In genomic region chr6:41462980-41463930, GRCh38 we compare ENCODE assay signal across 9 cellular contexts.
DNase-seq lines count a peak whose midpoint lies in the region; ATAC-seq, FAIRE-seq and TF ChIP-seq lines count a peak whose summit lies in the region.
"Had no signal": no experiment of that assay in that cellular context is flagged by ENCODE, and none has a peak within 500 bp of the region (broad histone marks: within the 10 kb centered on the region; RNA-seq: fewer than 3 reads in every experiment).

No MANE protein-coding gene starts in this region.

- intact Hi-C loops in mammary epithelial cell (cut with micrococcal nuclease): loop anchor here (1.0 to 5.0 kb wide), 3 partner anchors 96 to 219 kb away; no protein-coding TSS in a partner anchor
- intact Hi-C loops in HepG2 (cut with micrococcal nuclease; ENCODE audit: unreplicated experiment): loop anchor here (1.0 to 2.0 kb wide), 4 partner anchors 61 to 129 kb away; partner anchors contain the start of gene FOXP4
- intact Hi-C loops in transverse colon (cut with DNase I; ENCODE audit: low total_unique reads): loop anchor here (5.0 to 10.0 kb wide), 2 partner anchors 129 to 222 kb away; no protein-coding TSS in a partner anchor

- H3K79me2 ChIP-seq in mammary epithelial cell (ENCODE audit: insufficient read depth, low read length): no peaks in the 10 kb centered on the region
- H3K79me2 ChIP-seq in HepG2 (ENCODE audit: insufficient read depth, low read length): no peaks in the 10 kb centered on the region

- H3K4me1 Mint-ChIP-seq in activated naive CD4-positive, alpha-beta T cell treated with anti-CD3 and anti-CD28 coated beads, Interleukin-2, amount 10 ng/mL, durations not matched to agents 7 days and 5 days: peaks cover 5% of the 10 kb centered on the region
- H3K4me1 Mint-ChIP-seq: central memory CD8-positive, alpha-beta T cell had no signal

- no peak overlapping the region for H3K27ac Mint-ChIP-seq in activated naive CD4-positive, alpha-beta T cell treated with anti-CD3 and anti-CD28 coated beads, Interleukin-2, amount 50 U/mL, for 72 hours
- H3K27ac Mint-ChIP-seq in activated naive CD4-positive, alpha-beta T cell treated with anti-CD3 and anti-CD28 coated beads, Interleukin-2, amount 10 ng/mL, durations not matched to agents 7 days and 5 days: no peak overlapping the region

- H3K27me3 ChIP-seq in mammary epithelial cell (ENCODE audit: insufficient read depth, low read length) (no peaks in the 10 kb centered on the region), HepG2 (ENCODE audit: control insufficient read depth in 1 of 2, insufficient read depth in 2 of 2, low read length in 2 of 2) (peaks cover 0 to 23% of the 10 kb centered on the region in 2 experiments), transverse colon (no peaks in the 10 kb centered on the region)

- in situ Hi-C loops in mammary epithelial cell (cut with MboI; ENCODE audit: low sequenced_read_pairs in 2 of 2) (loop anchor here in 1 of 2 donors (10.0 kb wide), 1 partner anchor 132 kb away; no protein-coding TSS in a partner anchor), HepG2 (cut with HindIII; ENCODE audit: extremely low pct_ligation_motif_present, low pct_unique_long_range_greater_than_20kb) (loop anchor here (5.0 kb wide), 2 partner anchors 129 to 219 kb away; no protein-coding TSS in a partner anchor), transverse colon (cut with MboI; ENCODE audit: low pct_ligation_motif_present in 1 of 4, low pct_unique_long_range_greater_than_20kb in 1 of 4, low sequenced_read_pairs in 3 of 4) (loop anchor here in 3 of 4 donors (10.0 to 25.0 kb wide), 2 partner anchors 132 to 224 kb away; no protein-coding TSS in a partner anchor), G401 (cut with HindIII; ENCODE audit: low sequenced_read_pairs) (no loop called here)

- no peak overlapping the region for H2AFZ ChIP-seq in mammary epithelial cell (ENCODE audit: low read depth, low read length)
- no peak overlapping the region for H2AFZ ChIP-seq in HepG2 (ENCODE audit: low read length)

- TF ChIP-seq CTCF in NB4 (IDR thresholded peaks at IDR 0.05; ENCODE audit: low read depth, low read length) (peak; percentile 54), mammary epithelial cell (conservative IDR thresholded peaks at IDR 0.05 in 1 of 2, IDR thresholded peaks at IDR 0.05 in 1 of 2; ENCODE audit: extremely low read depth in 1 of 2, insufficient read depth in 1 of 2, low read depth in 1 of 2, low read length in 2 of 2) (peak; percentile 66 to 68), HepG2 (CRISPR knock-in tag; IDR thresholded peaks at IDR 0.05) (peak; percentile 90), transverse colon (IDR thresholded peaks at IDR 0.05) (peak; percentile 49 to 63 (median 51))

- peak; percentile 84 for FAIRE-seq in HepG2 (lab: Jason Lieb, UNC)

- H3K27ac ChIP-seq in mammary epithelial cell (ENCODE audit: insufficient read depth, low read depth, low read length) (no peak overlapping the region), HepG2 (ENCODE audit: extremely low read length, insufficient read depth, low read length) (no peak overlapping the region), transverse colon (no peak overlapping the region)

- ATAC-seq in activated naive CD4-positive, alpha-beta T cell treated with anti-CD3 and anti-CD28 coated beads, Interleukin-2, amount 50 U/mL, for 72 hours: peak; percentile 56 to 66
- ATAC-seq in HepG2: peak; percentile 92
- ATAC-seq in HG03342 (IDR thresholded peaks at IDR 0.05; ENCODE audit: unreplicated experiment): no peak

- TF ChIP-seq RAD21 in HepG2 (CRISPR knock-in tag; IDR thresholded peaks at IDR 0.05): peak; percentile 95

- H3K36me3 ChIP-seq in mammary epithelial cell (ENCODE audit: insufficient read depth, low read length) (no peaks in the 10 kb centered on the region), HepG2 (replicated peaks in 1 of 2; ENCODE audit: control insufficient read depth in 1 of 2, insufficient read depth in 2 of 2, low read length in 2 of 2) (no peaks in the 10 kb centered on the region), transverse colon (no peaks in the 10 kb centered on the region)

- no peaks in the 10 kb centered on the region for H3K9me3 Mint-ChIP-seq in activated naive CD4-positive, alpha-beta T cell treated with anti-CD3 and anti-CD28 coated beads, Interleukin-2, amount 50 U/mL, for 72 hours
- H3K9me3 Mint-ChIP-seq in activated naive CD4-positive, alpha-beta T cell treated with anti-CD3 and anti-CD28 coated beads, Interleukin-2, amount 10 ng/mL, durations not matched to agents 7 days and 5 days: no peaks in the 10 kb centered on the region
- H3K9me3 Mint-ChIP-seq: central memory CD8-positive, alpha-beta T cell had no signal

- no peak overlapping the region for H3K4me3 Mint-ChIP-seq in activated naive CD4-positive, alpha-beta T cell treated with anti-CD3 and anti-CD28 coated beads, Interleukin-2, amount 10 ng/mL, durations not matched to agents 7 days and 5 days
- H3K4me3 Mint-ChIP-seq: central memory CD8-positive, alpha-beta T cell had no signal

- H4K20me1 ChIP-seq in mammary epithelial cell (ENCODE audit: insufficient read depth, low read length): no peaks in the 10 kb centered on the region
- H4K20me1 ChIP-seq in HepG2 (ENCODE audit: insufficient read depth, low read length): no peaks in the 10 kb centered on the region

- H3K4me3 ChIP-seq in NB4 (ENCODE audit: low read depth, low read length): no peak overlapping the region
- H3K4me3 ChIP-seq in mammary epithelial cell (replicated peaks in 1 of 3; ENCODE audit: insufficient read depth in 1 of 3, low read depth in 2 of 3, low read length in 3 of 3): no peak overlapping the region
- peak overlapping the region in 1 of 3 experiments; percentile 24; a peak in 1 of 6 replicates for H3K4me3 ChIP-seq in HepG2 (replicated peaks in 1 of 3; ENCODE audit: insufficient read depth in 1 of 3, low read depth in 2 of 3, low read length in 3 of 3)
- no peak overlapping the region for H3K4me3 ChIP-seq in transverse colon

- TF ChIP-seq POLR2A in NB4 (IDR thresholded peaks at IDR 0.05; ENCODE audit: extremely low read depth, insufficient read length) (no peak), HepG2 (IDR thresholded peaks at IDR 0.05; ENCODE audit: insufficient read depth in 1 of 2, low read depth in 2 of 2, low read length in 2 of 2) (no peak), transverse colon (IDR thresholded peaks at IDR 0.05) (no peak)

- peaks cover 88% of the 10 kb centered on the region for H3K27me3 Mint-ChIP-seq in activated naive CD4-positive, alpha-beta T cell treated with anti-CD3 and anti-CD28 coated beads, Interleukin-2, amount 10 ng/mL, durations not matched to agents 7 days and 5 days

- no peak for DNase-seq in activated naive CD4-positive, alpha-beta T cell treated with anti-CD3 and anti-CD28 coated beads, Interleukin-2, amount 50 U/mL, for 72 hours (ENCODE audit: low spot score in 2 of 2)
- no peak for DNase-seq in activated naive CD4-positive, alpha-beta T cell treated with anti-CD3 and anti-CD28 coated beads, Interleukin-2, amount 10 ng/mL, durations not matched to agents 7 days and 5 days
- DNase-seq in NB4 (ENCODE audit: low read depth) (peak; percentile 66), mammary epithelial cell (peak; percentile 39), HepG2 (ENCODE audit: low spot score) (peak; percentile 77), transverse colon (peak; percentile 64), G401 (ENCODE audit: low spot score) (no peak)

- TF ChIP-seq EP300 in HepG2 (IDR thresholded peaks at IDR 0.05; ENCODE audit: low read depth in 2 of 2, low read length in 2 of 2) (no peak; a peak in 1 of 4 replicates), HepG2 (CRISPR knock-in tag; IDR thresholded peaks at IDR 0.05; ENCODE audit: borderline replicate concordance) (no peak), transverse colon (IDR thresholded peaks at IDR 0.05; ENCODE audit: low read depth) (no peak)

- H3K9me3 ChIP-seq in mammary epithelial cell (replicated peaks; ENCODE audit: insufficient read depth, low read length) (no peaks in the 10 kb centered on the region), HepG2 (ENCODE audit: low read length) (no peaks in the 10 kb centered on the region), transverse colon (no peaks in the 10 kb centered on the region)

- H3K4me2 ChIP-seq in mammary epithelial cell (ENCODE audit: insufficient read depth, low read depth, low read length): no peak overlapping the region
- H3K4me2 ChIP-seq in HepG2 (ENCODE audit: low read depth, low read length): peak overlapping the region; percentile 34

- H3K4me1 ChIP-seq in mammary epithelial cell (ENCODE audit: insufficient read depth, low read length): no peaks in the 10 kb centered on the region
- H3K4me1 ChIP-seq in HepG2 (ENCODE audit: insufficient read depth, low read length): peaks cover 58% of the 10 kb centered on the region
- no peaks in the 10 kb centered on the region for H3K4me1 ChIP-seq in transverse colon

- POLR2A ChIA-PET in HepG2 (lab: Yijun Ruan, JAX): interaction anchor here (1.2 to 2.1 kb wide), 4 partner anchors 34 to 133 kb away, joined by 4 to 12 read pairs (median 7); no protein-coding TSS in a partner anchor

- 25% methylated on average over 11 of the region's 13 CpGs for WGBS in mammary epithelial cell (ENCODE audit: low coverage, missing lambda C conversion rate)
- 11% methylated on average over 13 of the region's 13 CpGs for WGBS in HepG2 (ENCODE audit: low lambda C conversion rate)
- WGBS in transverse colon (ENCODE audit: low coverage in 1 of 2), 2 donors: 55 to 90% methylated on average over 2 to 13 of the region's 13 CpGs

- CTCF ChIA-PET in activated naive CD4-positive, alpha-beta T cell treated with anti-CD3 and anti-CD28 coated beads, Interleukin-2, amount 10 ng/mL, durations not matched to agents 7 days and 5 days (lab: Charles Lee): interaction anchor here (0.9 to 3.5 kb wide), 4 partner anchors 12 to 123 kb away, joined by 3 to 9 read pairs (median 4); no protein-coding TSS in a partner anchor
- CTCF ChIA-PET in mammary epithelial cell (lab: Charles Lee; ENCODE audit: low non-redundant PET): no interaction called here
- CTCF ChIA-PET in HepG2 (lab: Yijun Ruan, JAX; ENCODE audit: low intra/inter-chr PET ratio, low total read pairs): interaction anchor here (0.9 to 4.8 kb wide), 5 partner anchors 94 to 139 kb away, joined by 3 to 66 read pairs (median 6); no protein-coding TSS in a partner anchor

- H3K9ac ChIP-seq in mammary epithelial cell (ENCODE audit: insufficient read depth, low read length): no peak overlapping the region
- H3K9ac ChIP-seq in HepG2 (ENCODE audit: insufficient read depth, low read depth, low read length): no peak overlapping the region

- dilution Hi-C loops in mammary epithelial cell (cut with HindIII; ENCODE audit: low sequenced_read_pairs): loop anchor here (5.0 kb wide), 1 partner anchor 44 kb away; no protein-coding TSS in a partner anchor

- BruUV-seq in mammary epithelial cell (replicated peaks; lab: Mats Ljungman, UMichigan): no TSS peak
- BruUV-seq in HepG2 (replicated peaks; lab: Mats Ljungman, UMichigan): no TSS peak

- H3K36me3 Mint-ChIP-seq in activated naive CD4-positive, alpha-beta T cell treated with anti-CD3 and anti-CD28 coated beads, Interleukin-2, amount 50 U/mL, for 72 hours: no peaks in the 10 kb centered on the region
- no peaks in the 10 kb centered on the region for H3K36me3 Mint-ChIP-seq in activated naive CD4-positive, alpha-beta T cell treated with anti-CD3 and anti-CD28 coated beads, Interleukin-2, amount 10 ng/mL, durations not matched to agents 7 days and 5 days

TF ChIP-seq in HepG2, 621 proteins besides CTCF, POLR2A, EP300 and RAD21 (continues in another document):
- 0 out of 2 replicates have a peak, but pooled peaks have one; percentile 26 for TF ChIP-seq ZNF878 (CRISPR knock-in tag; IDR thresholded peaks at IDR 0.05)
- no peak for TF ChIP-seq AHR (CRISPR knock-in tag; IDR thresholded peaks at IDR 0.05)

Comparison
In these comparisons a context has a peak if more than half of its experiments do, and no peak if none do; other contexts are left out.
1. DNase-seq: peak in NB4 (single experiment), mammary epithelial cell (single experiment), HepG2 (single experiment) and transverse colon (single experiment); none in activated naive CD4-positive, alpha-beta T cell treated with anti-CD3 and anti-CD28 coated beads, Interleukin-2, amount 50 U/mL, for 72 hours (0 of 2), activated naive CD4-positive, alpha-beta T cell treated with anti-CD3 and anti-CD28 coated beads, Interleukin-2, amount 10 ng/mL, durations not matched to agents 7 days and 5 days (single experiment) and G401 (single experiment).
2. Peak in every context shown above with its lines, with median percentiles within 50 percentile points of each other: CTCF ChIP-seq.